ENCODE assay signal across 11 cellular contexts in genomic region chr13:45879666-45880065, GRCh38. TPM values are rescaled to one million over a fixed set of nuclear protein-coding genes. Genes with fewer than 3 reads are reported as not detected.
DNase-seq lines count a peak whose midpoint lies in the region; ATAC-seq and TF ChIP-seq lines count a peak whose summit lies in the region.
"Had no signal": no experiment of that assay in that cellular context is flagged by ENCODE, and none has a peak within 500 bp of the region (broad histone marks: within the 10 kb centered on the region; RNA-seq: fewer than 3 reads in every experiment).

No MANE protein-coding gene starts in this region.

- H3K9ac ChIP-seq in OCI-LY3 (ENCODE audit: low read length) = no peak overlapping the region

- POLR2A ChIA-PET in naive thymus-derived CD8-positive, alpha-beta T cell (lab: Charles Lee) = no interaction called here

- H3K9me3 ChIP-seq in OCI-LY3 (ENCODE audit: insufficient read depth, low read length) = no peaks in the 10 kb centered on the region

- H3K4me2 ChIP-seq in GM23338 (no peak overlapping the region), OCI-LY3 (ENCODE audit: low read length) (no peak overlapping the region)

- H3K27ac Mint-ChIP-seq in GM23338 = no peak overlapping the region
- H3K27ac Mint-ChIP-seq in osteocyte (ENCODE audit: unreplicated experiment) = no peak overlapping the region
- H3K27ac Mint-ChIP-seq in naive thymus-derived CD8-positive, alpha-beta T cell = no peak overlapping the region

- H4K20me1 ChIP-seq in GM23338 (replicated peaks; ENCODE audit: insufficient read depth) = no peaks in the 10 kb centered on the region
- H4K20me1 ChIP-seq in OCI-LY3 (ENCODE audit: insufficient read depth, low read length) = no peaks in the 10 kb centered on the region

- H3K27me3 Mint-ChIP-seq in GM23338 (ENCODE audit: insufficient read depth, low read depth, poor library complexity) (peaks cover 15% of the 10 kb centered on the region), osteocyte (ENCODE audit: unreplicated experiment) (no peaks in the 10 kb centered on the region)
- peaks cover 0 to 3% (median 0%) of the 10 kb centered on the region in 5 donors for H3K27me3 Mint-ChIP-seq in naive thymus-derived CD8-positive, alpha-beta T cell

- H3K4me3 ChIP-seq in GM23338 = no peak overlapping the region
- H3K4me3 ChIP-seq in OCI-LY3 (ENCODE audit: low read length) = no peak overlapping the region
- no peak overlapping the region for H3K4me3 ChIP-seq in epithelial cell of esophagus (ENCODE audit: low read length)
- no peak overlapping the region for H3K4me3 ChIP-seq in foreskin fibroblast (ENCODE audit: low read depth in 1 of 2, low read length in 2 of 2)

- no peak overlapping the region for H3K4me3 Mint-ChIP-seq in GM23338
- no peak overlapping the region for H3K4me3 Mint-ChIP-seq in osteocyte (ENCODE audit: unreplicated experiment)
- H3K4me3 Mint-ChIP-seq in naive thymus-derived CD8-positive, alpha-beta T cell = no peak overlapping the region

- peaks cover 4% of the 10 kb centered on the region; the same call in 1 of the 2 replicates for H3K9me2 ChIP-seq in GM23338 (ENCODE audit: insufficient read depth)

- no peaks in the 10 kb centered on the region for H3K36me3 Mint-ChIP-seq in GM23338 (ENCODE audit: low read depth)
- no peaks in the 10 kb centered on the region for H3K36me3 Mint-ChIP-seq in osteocyte (ENCODE audit: unreplicated experiment)
- no peaks in the 10 kb centered on the region for H3K36me3 Mint-ChIP-seq in naive thymus-derived CD8-positive, alpha-beta T cell

- peaks cover 18% of the 10 kb centered on the region for H3K27me3 ChIP-seq in GM23338 (ENCODE audit: insufficient read depth)
- peaks cover 43% of the 10 kb centered on the region for H3K27me3 ChIP-seq in OCI-LY3 (ENCODE audit: low read depth, low read length)

- H3K27ac ChIP-seq in GM23338 (ENCODE audit: low read depth) (no peak overlapping the region), OCI-LY3 (ENCODE audit: low read length) (no peak overlapping the region)

- ATAC-seq in GM23338 (peak; percentile 92), GM19463 (IDR thresholded peaks at IDR 0.05; ENCODE audit: unreplicated experiment) (no peak)
- no peak for ATAC-seq in naive thymus-derived CD8-positive, alpha-beta T cell

- H3K36me3 ChIP-seq in GM23338 (ENCODE audit: insufficient read depth) (no peaks in the 10 kb centered on the region), OCI-LY3 (replicated peaks; ENCODE audit: low read depth, low read length) (no peaks in the 10 kb centered on the region)

- H3F3A ChIP-seq in GM23338 (replicated peaks; ENCODE audit: low read depth) = no peaks in the 10 kb centered on the region

- H3K79me2 ChIP-seq in GM23338 (replicated peaks; ENCODE audit: insufficient read depth) (no peaks in the 10 kb centered on the region), OCI-LY3 (ENCODE audit: low read length) (no peaks in the 10 kb centered on the region)

- DNase-seq in GM23338 (ENCODE audit: low spot score) = peak; percentile 70
- peak; percentile 46 for DNase-seq in epithelial cell of esophagus (ENCODE audit: low read depth)
- DNase-seq in osteocyte (ENCODE audit: extremely low spot score, unreplicated experiment) = no peak
- DNase-seq in foreskin fibroblast = no peak
- no peak for DNase-seq in naive thymus-derived CD8-positive, alpha-beta T cell
- no peak for DNase-seq in NCI-H2171 (lab: John Stamatoyannopoulos, UW)
- DNase-seq: activated CD8-positive, alpha-beta memory T cell treated with anti-CD3 and anti-CD28 coated beads, Interleukin-2, amount 50 U/mL, for 4 hours; NCI-H526 treated with DMSO at 0.1 percent for 48 hours; stimulated activated CD8-positive, alpha-beta memory T cell treated with anti-CD3 and anti-CD28 coated beads, Interleukin-4, amount 100 ng/mL, for 48 hours had no signal

- H3K9me3 Mint-ChIP-seq in GM23338 (no peaks in the 10 kb centered on the region; the same call in 2 of the 3 replicates), osteocyte (ENCODE audit: unreplicated experiment) (no peaks in the 10 kb centered on the region)
- H3K9me3 Mint-ChIP-seq in naive thymus-derived CD8-positive, alpha-beta T cell = no peaks in the 10 kb centered on the region

- no peak overlapping the region for H2AFZ ChIP-seq in GM23338
- H2AFZ ChIP-seq in OCI-LY3 (ENCODE audit: low read depth, low read length) = no peak overlapping the region

- peaks cover 19% of the 10 kb centered on the region for H3K4me1 Mint-ChIP-seq in GM23338
- peaks cover 18% of the 10 kb centered on the region for H3K4me1 Mint-ChIP-seq in osteocyte (ENCODE audit: unreplicated experiment)
- H3K4me1 Mint-ChIP-seq in naive thymus-derived CD8-positive, alpha-beta T cell = peaks cover 0 to 2% (median 0%) of the 10 kb centered on the region in 4 donors

- TF ChIP-seq CTCF in GM23338 (conservative IDR thresholded peaks at IDR 0.05; ENCODE audit: low read depth in 2 of 2) = peak; percentile 53 to 68
- peak; percentile 36 for TF ChIP-seq CTCF in OCI-LY3 (IDR thresholded peaks at IDR 0.05; ENCODE audit: low read depth, low read length)
- peak; percentile 56 for TF ChIP-seq CTCF in epithelial cell of esophagus (IDR thresholded peaks at IDR 0.05; ENCODE audit: insufficient read depth, low read depth, low read length, missing control alignments)
- peak; percentile 14 for TF ChIP-seq CTCF in osteocyte (IDR thresholded peaks at IDR 0.05)
- no peak for TF ChIP-seq CTCF in foreskin fibroblast (IDR thresholded peaks at IDR 0.05; ENCODE audit: low read depth, low read length)

- H3K4me1 ChIP-seq in GM23338 (ENCODE audit: insufficient read depth) = peaks cover 14% of the 10 kb centered on the region
- no peaks in the 10 kb centered on the region for H3K4me1 ChIP-seq in OCI-LY3 (ENCODE audit: low read length)

TF ChIP-seq in GM23338, 12 proteins besides CTCF, POLR2A, EP300 and RAD21 (continues in another document):
- no peak for TF ChIP-seq STAT1 (IDR thresholded peaks at IDR 0.05; ENCODE audit: unreplicated experiment)
- no peak for TF ChIP-seq JUNB (IDR thresholded peaks at IDR 0.05; ENCODE audit: unreplicated experiment)
- TF ChIP-seq, protein P1, sequence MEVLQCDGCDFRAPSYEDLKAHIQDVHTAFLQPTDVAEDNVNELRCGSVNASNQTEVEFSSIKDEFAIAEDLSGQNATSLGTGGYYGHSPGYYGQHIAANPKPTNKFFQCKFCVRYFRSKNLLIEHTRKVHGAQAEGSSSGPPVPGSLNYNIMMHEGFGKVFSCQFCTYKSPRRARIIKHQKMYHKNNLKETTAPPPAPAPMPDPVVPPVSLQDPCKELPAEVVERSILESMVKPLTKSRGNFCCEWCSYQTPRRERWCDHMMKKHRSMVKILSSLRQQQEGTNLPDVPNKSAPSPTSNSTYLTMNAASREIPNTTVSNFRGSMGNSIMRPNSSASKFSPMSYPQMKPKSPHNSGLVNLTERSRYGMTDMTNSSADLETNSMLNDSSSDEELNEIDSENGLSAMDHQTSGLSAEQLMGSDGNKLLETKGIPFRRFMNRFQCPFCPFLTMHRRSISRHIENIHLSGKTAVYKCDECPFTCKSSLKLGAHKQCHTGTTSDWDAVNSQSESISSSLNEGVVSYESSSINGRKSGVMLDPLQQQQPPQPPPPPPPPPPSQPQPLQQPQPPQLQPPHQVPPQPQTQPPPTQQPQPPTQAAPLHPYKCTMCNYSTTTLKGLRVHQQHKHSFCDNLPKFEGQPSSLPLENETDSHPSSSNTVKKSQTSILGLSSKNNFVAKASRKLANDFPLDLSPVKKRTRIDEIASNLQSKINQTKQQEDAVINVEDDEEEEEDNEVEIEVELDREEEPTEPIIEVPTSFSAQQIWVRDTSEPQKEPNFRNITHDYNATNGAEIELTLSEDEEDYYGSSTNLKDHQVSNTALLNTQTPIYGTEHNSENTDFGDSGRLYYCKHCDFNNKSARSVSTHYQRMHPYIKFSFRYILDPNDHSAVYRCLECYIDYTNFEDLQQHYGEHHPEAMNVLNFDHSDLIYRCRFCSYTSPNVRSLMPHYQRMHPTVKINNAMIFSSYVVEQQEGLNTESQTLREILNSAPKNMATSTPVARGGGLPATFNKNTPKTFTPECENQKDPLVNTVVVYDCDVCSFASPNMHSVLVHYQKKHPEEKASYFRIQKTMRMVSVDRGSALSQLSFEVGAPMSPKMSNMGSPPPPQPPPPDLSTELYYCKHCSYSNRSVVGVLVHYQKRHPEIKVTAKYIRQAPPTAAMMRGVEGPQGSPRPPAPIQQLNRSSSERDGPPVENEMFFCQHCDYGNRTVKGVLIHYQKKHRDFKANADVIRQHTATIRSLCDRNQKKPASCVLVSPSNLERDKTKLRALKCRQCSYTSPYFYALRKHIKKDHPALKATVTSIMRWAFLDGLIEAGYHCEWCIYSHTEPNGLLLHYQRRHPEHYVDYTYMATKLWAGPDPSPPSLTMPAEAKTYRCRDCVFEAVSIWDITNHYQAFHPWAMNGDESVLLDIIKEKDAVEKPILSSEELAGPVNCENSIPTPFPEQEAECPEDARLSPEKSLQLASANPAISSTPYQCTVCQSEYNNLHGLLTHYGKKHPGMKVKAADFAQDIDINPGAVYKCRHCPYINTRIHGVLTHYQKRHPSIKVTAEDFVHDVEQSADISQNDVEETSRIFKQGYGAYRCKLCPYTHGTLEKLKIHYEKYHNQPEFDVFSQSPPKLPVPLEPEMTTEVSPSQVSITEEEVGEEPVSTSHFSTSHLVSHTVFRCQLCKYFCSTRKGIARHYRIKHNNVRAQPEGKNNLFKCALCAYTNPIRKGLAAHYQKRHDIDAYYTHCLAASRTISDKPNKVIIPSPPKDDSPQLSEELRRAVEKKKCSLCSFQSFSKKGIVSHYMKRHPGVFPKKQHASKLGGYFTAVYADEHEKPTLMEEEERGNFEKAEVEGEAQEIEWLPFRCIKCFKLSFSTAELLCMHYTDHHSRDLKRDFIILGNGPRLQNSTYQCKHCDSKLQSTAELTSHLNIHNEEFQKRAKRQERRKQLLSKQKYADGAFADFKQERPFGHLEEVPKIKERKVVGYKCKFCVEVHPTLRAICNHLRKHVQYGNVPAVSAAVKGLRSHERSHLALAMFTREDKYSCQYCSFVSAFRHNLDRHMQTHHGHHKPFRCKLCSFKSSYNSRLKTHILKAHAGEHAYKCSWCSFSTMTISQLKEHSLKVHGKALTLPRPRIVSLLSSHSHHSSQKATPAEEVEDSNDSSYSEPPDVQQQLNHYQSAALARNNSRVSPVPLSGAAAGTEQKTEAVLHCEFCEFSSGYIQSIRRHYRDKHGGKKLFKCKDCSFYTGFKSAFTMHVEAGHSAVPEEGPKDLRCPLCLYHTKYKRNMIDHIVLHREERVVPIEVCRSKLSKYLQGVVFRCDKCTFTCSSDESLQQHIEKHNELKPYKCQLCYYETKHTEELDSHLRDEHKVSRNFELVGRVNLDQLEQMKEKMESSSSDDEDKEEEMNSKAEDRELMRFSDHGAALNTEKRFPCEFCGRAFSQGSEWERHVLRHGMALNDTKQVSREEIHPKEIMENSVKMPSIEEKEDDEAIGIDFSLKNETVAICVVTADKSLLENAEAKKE (CRISPR knock-in tag; IDR thresholded peaks at IDR 0.05) = no peak
- no peak for TF ChIP-seq NANOG (IDR thresholded peaks at IDR 0.05; ENCODE audit: borderline replicate concordance)
- TF ChIP-seq CREB1 (CRISPR knock-in tag; IDR thresholded peaks at IDR 0.05; ENCODE audit: low read depth) = no peak

RNA-seq across cellular contexts. Expression of gene SIAH3, which starts 28.1 kb away (rescaled TPM):
- total RNA-seq in GM23338 (2014; rRNA removed; shearing (Covaris generic)) = 0.17 and 0.35 TPM in 2 replicates
- 0.13 and 0.14 TPM in 2 replicates for polyA plus RNA-seq in GM23338 (2016; fragmentation: Nextera tagmentation; extraction: Ambion mirVana)
- total RNA-seq in osteocyte = not detected in 2 replicates
- 1 to 10 TPM; 3.7 to 3.9 TPM for total RNA-seq in naive thymus-derived CD8-positive, alpha-beta T cell
- polyA plus RNA-seq in naive thymus-derived CD8-positive, alpha-beta T cell = under 1 TPM in 1 of 3 donors, not detected in 2; 0.06 TPM

Comparison
In these comparisons a context has a peak if more than half of its experiments do, and no peak if none do; other contexts are left out.
1. DNase-seq: peak in GM23338 (single experiment) and epithelial cell of esophagus (single experiment); none in osteocyte (single experiment), foreskin fibroblast (0 of 2), naive thymus-derived CD8-positive, alpha-beta T cell (0 of 10) and NCI-H2171 (single experiment).